8 cellular contexts compared by ENCODE assay signal in genomic region chr12:989751-990278, GRCh38. TPM values are rescaled to one million over a fixed set of nuclear protein-coding genes. Genes with fewer than 3 reads are reported as not detected.
A peak's percentile ranks its signal among the peaks of the same experiment; 100 is the strongest.
DNase-seq lines count a peak whose midpoint lies in the region; ATAC-seq and TF ChIP-seq lines count a peak whose summit lies in the region.

No MANE protein-coding gene starts in this region.

- peak overlapping the region; percentile 86 for H3K27ac ChIP-seq in neutrophil

- intact Hi-C loops in activated CD4-positive, alpha-beta memory T cell treated with anti-CD3 and anti-CD28 coated beads for 36 hours (cut with micrococcal nuclease): loop anchor here (1.0 to 5.0 kb wide), 2 partner anchors 41 to 602 kb away; partner anchors contain the start of genes FBXL14 and RAD52

- POLR2A ChIA-PET in activated CD4-positive, alpha-beta memory T cell treated with anti-CD3 and anti-CD28 coated beads for 36 hours (lab: Charles Lee): interaction anchor here (1.2 to 2.2 kb wide), 2 partner anchors 38 to 41 kb away, joined by 7 to 8 read pairs; partner anchors contain the start of gene RAD52

- peak overlapping the region; percentile 70 for H3K4me3 Mint-ChIP-seq in activated CD4-positive, alpha-beta memory T cell treated with anti-CD3 and anti-CD28 coated beads for 36 hours

- H3K27me3 ChIP-seq in neutrophil: no peaks in the 10 kb centered on the region

- peak overlapping the region; percentile 31 for H3K27ac Mint-ChIP-seq in activated CD4-positive, alpha-beta memory T cell treated with anti-CD3 and anti-CD28 coated beads for 36 hours

- DNase-seq in NCI-H2107 treated with DMSO at 0.1 percent for 48 hours (lab: John Stamatoyannopoulos, UW; ENCODE audit: unreplicated experiment) (peak; percentile 34), NCI-H2107 (lab: John Stamatoyannopoulos, UW) (no peak), NCI-H1092 treated with DMSO at 0.1 percent for 48 hours (lab: John Stamatoyannopoulos, UW) (peak; percentile 60), fibroblast of the conjunctiva (ENCODE audit: low read depth) (peak; percentile 69), occipital lobe (lab: John Stamatoyannopoulos, UW) (no peak)
- no peak for DNase-seq in activated CD4-positive, alpha-beta memory T cell treated with anti-CD3 and anti-CD28 coated beads for 36 hours

- no peaks in the 10 kb centered on the region for H3K27me3 Mint-ChIP-seq in activated CD4-positive, alpha-beta memory T cell treated with anti-CD3 and anti-CD28 coated beads for 36 hours

- ATAC-seq in GM19035 (IDR thresholded peaks at IDR 0.05; ENCODE audit: unreplicated experiment): no peak

- no peaks in the 10 kb centered on the region for H3K36me3 Mint-ChIP-seq in activated CD4-positive, alpha-beta memory T cell treated with anti-CD3 and anti-CD28 coated beads for 36 hours

- H3K9me3 Mint-ChIP-seq in activated CD4-positive, alpha-beta memory T cell treated with anti-CD3 and anti-CD28 coated beads for 36 hours: no peaks in the 10 kb centered on the region

- CTCF ChIA-PET in activated CD4-positive, alpha-beta memory T cell treated with anti-CD3 and anti-CD28 coated beads for 36 hours (lab: Charles Lee): interaction anchor here (1.0 to 1.6 kb wide), 5 partner anchors 38 to 594 kb away, joined by 4 to 9 read pairs (median 4); partner anchors contain the start of gene RAD52

- H3K4me3 ChIP-seq in neutrophil (ENCODE audit: low read depth in 1 of 2, low read length in 1 of 2): peak overlapping the region; percentile 66 to 96

- TF ChIP-seq CTCF in neutrophil (IDR thresholded peaks at IDR 0.05): no peak

- H3K9me3 ChIP-seq in neutrophil: no peaks in the 10 kb centered on the region

- H3K36me3 ChIP-seq in neutrophil: no peaks in the 10 kb centered on the region

- peaks cover 16 to 19% of the 10 kb centered on the region in 2 experiments for H3K4me1 ChIP-seq in neutrophil (ENCODE audit: control insufficient read depth in 1 of 2, insufficient read depth in 1 of 2, low read depth in 1 of 2, low read length in 1 of 2)

- peaks cover 26% of the 10 kb centered on the region for H3K4me1 Mint-ChIP-seq in activated CD4-positive, alpha-beta memory T cell treated with anti-CD3 and anti-CD28 coated beads for 36 hours (ENCODE audit: low read depth)

RNA-seq across cellular contexts. Expression of gene ERC1, which starts 1.2 kb away (rescaled TPM):
- 10 to 100 TPM; 19.1 to 21.8 TPM for total RNA-seq in activated CD4-positive, alpha-beta memory T cell treated with anti-CD3 and anti-CD28 coated beads for 36 hours
- 119 TPM for total RNA-seq in occipital lobe

RNA-seq across cellular contexts. Expression of gene RAD52, which starts 40.3 kb away (rescaled TPM):
- total RNA-seq in activated CD4-positive, alpha-beta memory T cell treated with anti-CD3 and anti-CD28 coated beads for 36 hours: 10 to 100 TPM in 1 of 2 experiments, 1 to 10 TPM in 1; 9.5 to 14.5 TPM
- total RNA-seq in occipital lobe: 16.7 TPM

Comparison
In these comparisons a context has a peak if more than half of its experiments do, and no peak if none do; other contexts are left out.
1. DNase-seq: peak in NCI-H2107 treated with DMSO at 0.1 percent for 48 hours (single experiment), NCI-H1092 treated with DMSO at 0.1 percent for 48 hours (single experiment) and fibroblast of the conjunctiva (single experiment); none in NCI-H2107 (single experiment), activated CD4-positive, alpha-beta memory T cell treated with anti-CD3 and anti-CD28 coated beads for 36 hours (single experiment) and occipital lobe (single experiment).